31 cellular contexts compared by ENCODE assay signal in the genomic region with DNA sequence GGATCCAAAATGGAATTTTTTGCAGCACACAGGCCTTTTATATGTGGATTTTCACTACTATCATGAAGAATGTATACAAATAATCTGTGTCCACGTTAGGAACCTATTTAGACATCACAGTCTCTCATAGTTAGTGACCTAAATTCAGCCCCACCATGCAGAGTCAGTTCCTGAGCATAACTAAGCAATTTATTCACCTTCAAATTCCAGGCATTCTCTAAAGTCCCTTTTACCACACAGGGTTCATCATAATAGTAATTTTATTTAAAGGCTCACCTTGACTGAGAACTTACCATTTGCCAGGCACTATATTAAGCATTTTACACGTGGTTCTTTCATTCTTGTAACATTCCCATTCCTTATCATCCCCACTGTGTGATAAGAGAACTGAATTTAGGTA.
"Had no signal": no experiment of that assay in that cellular context is flagged by ENCODE, and none has a peak within 500 bp of the region (broad histone marks: within the 10 kb centered on the region; RNA-seq: fewer than 3 reads in every experiment).

No MANE protein-coding gene starts in this region.

- H3K27me3 Mint-ChIP-seq: activated CD4-positive, alpha-beta memory T cell treated with anti-CD3 and anti-CD28 coated beads, Interleukin-2, amount 10 ng/mL, durations not matched to agents 7 days and 5 days; brain; dendritic cell treated with granulocyte-macrophage colony-stimulating factor and Interleukin-4, amounts not matched to agents 40 ng/mL and 50 ng/mL, for 4 days; T-helper 17 cell had no signal

- H3K4me1 ChIP-seq: ascending aorta, breast epithelium had no signal

- H3K4me3 Mint-ChIP-seq: activated CD4-positive, alpha-beta memory T cell treated with anti-CD3 and anti-CD28 coated beads, Interleukin-2, amount 10 ng/mL, durations not matched to agents 7 days and 5 days; activated CD4-positive, alpha-beta T cell treated with anti-CD3 and anti-CD28 coated beads, Interleukin-2, amount 10 ng/mL, durations not matched to agents 7 days and 5 days; activated naive CD4-positive, alpha-beta T cell treated with anti-CD3 and anti-CD28 coated beads, Interleukin-2, amount 10 ng/mL, durations not matched to agents 7 days and 5 days; activated naive CD8-positive, alpha-beta T cell treated with anti-CD3 and anti-CD28 coated beads, Interleukin-2, amount 10 ng/mL, durations not matched to agents 7 days and 5 days; activated T-cell treated with anti-CD3 and anti-CD28 coated beads, Interleukin-2, amount 50 U/mL, for 24 hours; activated T-cell treated with anti-CD3 and anti-CD28 coated beads, Interleukin-2, amount 50 U/mL, for 72 hours; brain; dendritic cell treated with granulocyte-macrophage colony-stimulating factor and Interleukin-4, amounts not matched to agents 40 ng/mL and 50 ng/mL, for 4 days; endodermal cell; T-helper 17 cell; T-helper 2 cell treated with Interferon-gamma antibody and Interleukin-4, amounts not matched to agents 5 μg/mL and 100 μg/mL, for 36 hours had no signal

- H3K36me3 ChIP-seq: ascending aorta, breast epithelium, cardiac muscle cell had no signal

- DNase-seq: activated CD4-positive, alpha-beta memory T cell treated with anti-CD3 and anti-CD28 coated beads, Interleukin-2, amount 10 ng/mL, durations not matched to agents 7 days and 5 days; activated CD4-positive, alpha-beta T cell treated with anti-CD3 and anti-CD28 coated beads for 1 hour; activated CD4-positive, alpha-beta T cell treated with anti-CD3 and anti-CD28 coated beads for 4 hours; activated CD4-positive, alpha-beta T cell treated with anti-CD3 and anti-CD28 coated beads, Interleukin-2, amount 10 ng/mL, durations not matched to agents 7 days and 5 days; activated CD4-positive, alpha-beta T cell treated with anti-CD3 and anti-CD28 coated beads, Interleukin-2, amount 50 U/mL, for 4 hours; activated CD8-positive, alpha-beta memory T cell treated with anti-CD3 and anti-CD28 coated beads, Interleukin-2, amount 50 U/mL, for 48 hours; activated gamma-delta T cell; activated naive CD4-positive, alpha-beta T cell; activated naive CD4-positive, alpha-beta T cell treated with anti-CD3 and anti-CD28 coated beads, Interleukin-2, amount 10 ng/mL, durations not matched to agents 7 days and 5 days; activated naive CD8-positive, alpha-beta T cell treated with anti-CD3 and anti-CD28 coated beads, Interleukin-2, amount 10 ng/mL, durations not matched to agents 7 days and 5 days; activated T-cell treated with anti-CD3 and anti-CD28 coated beads for 4 hours; activated T-cell treated with anti-CD3 and anti-CD28 coated beads, Interleukin-2, amount 50 U/mL, for 24 hours; activated T-cell treated with anti-CD3 and anti-CD28 coated beads, Interleukin-2, amount 50 U/mL, for 72 hours; central memory CD4-positive, alpha-beta T cell; dorsolateral prefrontal cortex; effector memory CD4-positive, alpha-beta T cell; endodermal cell; foreskin fibroblast; T-helper 1 cell; T-helper 17 cell; T1000 had no signal

- H3K36me3 Mint-ChIP-seq: activated naive CD4-positive, alpha-beta T cell treated with anti-CD3 and anti-CD28 coated beads, Interleukin-2, amount 10 ng/mL, durations not matched to agents 7 days and 5 days; activated naive CD4-positive, alpha-beta T cell treated with anti-CD3 and anti-CD28 coated beads, Interleukin-2, amount 50 U/mL, for 72 hours; activated naive CD8-positive, alpha-beta T cell treated with anti-CD3 and anti-CD28 coated beads, Interleukin-2, amount 10 ng/mL, durations not matched to agents 7 days and 5 days; brain had no signal

- H3K27ac ChIP-seq: ascending aorta, breast epithelium, cardiac muscle cell, coronary artery, dorsolateral prefrontal cortex had no signal

- H3K9me3 Mint-ChIP-seq: activated CD4-positive, alpha-beta memory T cell treated with anti-CD3 and anti-CD28 coated beads, Interleukin-2, amount 10 ng/mL, durations not matched to agents 7 days and 5 days; activated CD4-positive, alpha-beta T cell treated with anti-CD3 and anti-CD28 coated beads, Interleukin-2, amount 10 ng/mL, durations not matched to agents 7 days and 5 days; activated naive CD4-positive, alpha-beta T cell treated with anti-CD3 and anti-CD28 coated beads, Interleukin-2, amount 10 ng/mL, durations not matched to agents 7 days and 5 days; activated naive CD4-positive, alpha-beta T cell treated with anti-CD3 and anti-CD28 coated beads, Interleukin-2, amount 50 U/mL, for 72 hours; activated naive CD8-positive, alpha-beta T cell treated with anti-CD3 and anti-CD28 coated beads, Interleukin-2, amount 10 ng/mL, durations not matched to agents 7 days and 5 days; activated T-cell treated with anti-CD3 and anti-CD28 coated beads, Interleukin-2, amount 50 U/mL, for 24 hours; activated T-cell treated with anti-CD3 and anti-CD28 coated beads, Interleukin-2, amount 50 U/mL, for 72 hours; brain; dendritic cell treated with granulocyte-macrophage colony-stimulating factor and Interleukin-4, amounts not matched to agents 40 ng/mL and 50 ng/mL, for 4 days; endodermal cell; T-helper 2 cell treated with Interferon-gamma antibody and Interleukin-4, amounts not matched to agents 5 μg/mL and 100 μg/mL, for 36 hours had no signal

- ATAC-seq: activated naive CD4-positive, alpha-beta T cell treated with anti-CD3 and anti-CD28 coated beads, Interleukin-2, amount 50 U/mL, for 72 hours; activated T-cell treated with anti-CD3 and anti-CD28 coated beads, Interleukin-2, amount 50 U/mL, for 72 hours; esophagus mucosa; T-helper 17 cell had no signal

- FAIRE-seq: frontal cortex had no signal

- H3K27ac Mint-ChIP-seq: activated CD4-positive, alpha-beta memory T cell treated with anti-CD3 and anti-CD28 coated beads, Interleukin-2, amount 10 ng/mL, durations not matched to agents 7 days and 5 days; activated CD4-positive, alpha-beta T cell treated with anti-CD3 and anti-CD28 coated beads, Interleukin-2, amount 10 ng/mL, durations not matched to agents 7 days and 5 days; activated naive CD4-positive, alpha-beta T cell treated with anti-CD3 and anti-CD28 coated beads, Interleukin-2, amount 10 ng/mL, durations not matched to agents 7 days and 5 days; activated naive CD4-positive, alpha-beta T cell treated with anti-CD3 and anti-CD28 coated beads, Interleukin-2, amount 50 U/mL, for 72 hours; activated naive CD8-positive, alpha-beta T cell treated with anti-CD3 and anti-CD28 coated beads, Interleukin-2, amount 10 ng/mL, durations not matched to agents 7 days and 5 days; activated T-cell treated with anti-CD3 and anti-CD28 coated beads, Interleukin-2, amount 50 U/mL, for 24 hours; activated T-cell treated with anti-CD3 and anti-CD28 coated beads, Interleukin-2, amount 50 U/mL, for 72 hours; brain; dendritic cell treated with granulocyte-macrophage colony-stimulating factor and Interleukin-4, amounts not matched to agents 40 ng/mL and 50 ng/mL, for 4 days; endodermal cell; T-helper 17 cell; T-helper 2 cell treated with Interferon-gamma antibody and Interleukin-4, amounts not matched to agents 5 μg/mL and 100 μg/mL, for 36 hours had no signal

- H3K27me3 ChIP-seq: ascending aorta, breast epithelium, cardiac muscle cell, dorsolateral prefrontal cortex had no signal

- H3K4me3 ChIP-seq: ascending aorta, breast epithelium, cardiac muscle cell, coronary artery, dorsolateral prefrontal cortex had no signal

- H3K9me3 ChIP-seq: ascending aorta, breast epithelium had no signal

- H3K4me1 Mint-ChIP-seq: activated CD4-positive, alpha-beta memory T cell treated with anti-CD3 and anti-CD28 coated beads, Interleukin-2, amount 10 ng/mL, durations not matched to agents 7 days and 5 days; activated CD4-positive, alpha-beta T cell treated with anti-CD3 and anti-CD28 coated beads, Interleukin-2, amount 10 ng/mL, durations not matched to agents 7 days and 5 days; activated naive CD4-positive, alpha-beta T cell treated with anti-CD3 and anti-CD28 coated beads, Interleukin-2, amount 10 ng/mL, durations not matched to agents 7 days and 5 days; activated naive CD8-positive, alpha-beta T cell treated with anti-CD3 and anti-CD28 coated beads, Interleukin-2, amount 10 ng/mL, durations not matched to agents 7 days and 5 days had no signal
